ENCODE assay signal across 18 cellular contexts in the genomic region with DNA sequence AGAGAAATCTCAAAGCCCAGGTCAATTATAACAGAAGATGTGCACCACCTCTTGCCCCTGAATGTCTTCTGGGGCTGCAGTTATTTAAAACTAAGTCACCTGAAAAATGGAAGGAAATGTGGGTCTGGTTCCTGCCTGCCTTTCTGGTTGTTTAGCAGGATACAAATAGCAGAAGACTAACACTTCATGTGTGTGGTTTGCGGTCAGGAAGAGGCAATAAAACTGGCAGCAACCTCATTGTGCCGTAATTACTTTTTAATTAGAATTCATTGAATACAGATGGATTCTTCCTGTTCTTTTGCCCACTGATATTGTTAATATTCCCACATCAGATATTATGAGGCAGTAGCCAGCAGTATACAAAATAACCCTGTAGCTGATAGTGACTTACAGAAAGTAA.
DNase-seq lines count a peak whose midpoint lies in the region; ATAC-seq and TF ChIP-seq lines count a peak whose summit lies in the region.
"Had no signal": no experiment of that assay in that cellular context is flagged by ENCODE, and none has a peak within 500 bp of the region (broad histone marks: within the 10 kb centered on the region; RNA-seq: fewer than 3 reads in every experiment).

No MANE protein-coding gene starts in this region.

- H3K9me3 Mint-ChIP-seq in central memory CD8-positive, alpha-beta T cell, result no peaks in the 10 kb centered on the region
- H3K9me3 Mint-ChIP-seq: activated T-cell treated with anti-CD3 and anti-CD28 coated beads, Interleukin-2, amount 50 U/mL, for 24 hours; naive thymus-derived CD8-positive, alpha-beta T cell; T-helper 2 cell treated with Interferon-gamma antibody and Interleukin-4, amounts not matched to agents 5 μg/mL and 100 μg/mL, for 36 hours had no signal

- H3K4me3 Mint-ChIP-seq in central memory CD8-positive, alpha-beta T cell, result no peak overlapping the region
- H3K4me3 Mint-ChIP-seq: activated T-cell treated with anti-CD3 and anti-CD28 coated beads, Interleukin-2, amount 50 U/mL, for 24 hours; T-helper 2 cell treated with Interferon-gamma antibody and Interleukin-4, amounts not matched to agents 5 μg/mL and 100 μg/mL, for 36 hours had no signal

- H3K27ac Mint-ChIP-seq in central memory CD8-positive, alpha-beta T cell (ENCODE audit: low read depth), result no peak overlapping the region
- H3K27ac Mint-ChIP-seq: activated T-cell treated with anti-CD3 and anti-CD28 coated beads, Interleukin-2, amount 50 U/mL, for 24 hours; naive thymus-derived CD8-positive, alpha-beta T cell; T-helper 2 cell treated with Interferon-gamma antibody and Interleukin-4, amounts not matched to agents 5 μg/mL and 100 μg/mL, for 36 hours had no signal

- H3K4me3 ChIP-seq in spleen, result no peak overlapping the region
- H3K4me3 ChIP-seq in MG63, result no peak overlapping the region
- H3K4me3 ChIP-seq: dorsolateral prefrontal cortex, GM23248, K562, lung, uterus had no signal

- TF ChIP-seq CTCF in spleen (IDR thresholded peaks at IDR 0.05 in 8 of 11, conservative IDR thresholded peaks at IDR 0.05 in 3 of 11), result no peak

- no peaks in the 10 kb centered on the region for H3K36me3 Mint-ChIP-seq in central memory CD8-positive, alpha-beta T cell (ENCODE audit: insufficient read depth)
- H3K36me3 Mint-ChIP-seq: naive thymus-derived CD8-positive, alpha-beta T cell had no signal

- no peaks in the 10 kb centered on the region for H3K4me1 ChIP-seq in spleen
- H3K4me1 ChIP-seq: uterus had no signal

- ATAC-seq in central memory CD8-positive, alpha-beta T cell (replicated peaks; ENCODE audit: extremely low read depth, poor library complexity, severe bottlenecking), result peak; percentile 43
- no peak for ATAC-seq in GM19455 (IDR thresholded peaks at IDR 0.05; ENCODE audit: unreplicated experiment)
- ATAC-seq: K562 had no signal

- no peak for TF ChIP-seq POLR2A in spleen (IDR thresholded peaks at IDR 0.05)

- WGBS in spleen, 5 donors, result 23 to 36% (median 29%) methylated on average over 2 of the region's 2 CpGs

- no peaks in the 10 kb centered on the region for H3K27me3 ChIP-seq in spleen (replicated peaks in 1 of 7)
- H3K27me3 ChIP-seq in MG63, result no peaks in the 10 kb centered on the region
- H3K27me3 ChIP-seq: dorsolateral prefrontal cortex, uterus had no signal

- no peaks in the 10 kb centered on the region for H3K36me3 ChIP-seq in spleen
- no peaks in the 10 kb centered on the region for H3K36me3 ChIP-seq in MG63
- H3K36me3 ChIP-seq: uterus had no signal

- no peak overlapping the region for H3K27ac ChIP-seq in spleen
- H3K27ac ChIP-seq: dorsolateral prefrontal cortex, GM23248, HL-60, uterus had no signal

- H3K9me3 ChIP-seq in spleen (no peaks in the 10 kb centered on the region), MG63 (no peaks in the 10 kb centered on the region)
- H3K9me3 ChIP-seq: uterus had no signal

- DNase-seq in NCI-H146 (lab: John Stamatoyannopoulos, UW), result peak; percentile 23
- no peak for DNase-seq in NCI-H146 treated with DMSO at 0.1 percent for 48 hours (lab: John Stamatoyannopoulos, UW; ENCODE audit: unreplicated experiment)
- peak; percentile 22 for DNase-seq in KG1 (lab: John Stamatoyannopoulos, UW)
- peak; percentile 51 for DNase-seq in NCI-H748 treated with DMSO at 0.1 percent for 48 hours (lab: John Stamatoyannopoulos, UW)
- no peak for DNase-seq in central memory CD8-positive, alpha-beta T cell (ENCODE audit: low spot score in 2 of 2)
- DNase-seq in spleen, result no peak
- no peak for DNase-seq in MG63
- DNase-seq: activated CD4-positive, alpha-beta T cell treated with anti-CD3 and anti-CD28 coated beads for 4 hours; activated T-cell treated with anti-CD3 and anti-CD28 coated beads, Interleukin-2, amount 50 U/mL, for 24 hours; dorsolateral prefrontal cortex; GM23248; uterus had no signal

- no peaks in the 10 kb centered on the region for H3K27me3 Mint-ChIP-seq in central memory CD8-positive, alpha-beta T cell
- H3K27me3 Mint-ChIP-seq: activated T-cell treated with anti-CD3 and anti-CD28 coated beads, Interleukin-2, amount 50 U/mL, for 24 hours had no signal

- intact Hi-C loops in spleen (cut with DNase I; ENCODE audit: low total_unique reads), result no loop called here

- peaks cover 6% of the 10 kb centered on the region for H3K4me1 Mint-ChIP-seq in central memory CD8-positive, alpha-beta T cell

Comparison
In these comparisons a context has a peak if more than half of its experiments do, and no peak if none do; other contexts are left out.
1. DNase-seq: peak in NCI-H146 (single experiment), KG1 (single experiment) and NCI-H748 treated with DMSO at 0.1 percent for 48 hours (single experiment); none in NCI-H146 treated with DMSO at 0.1 percent for 48 hours (single experiment), central memory CD8-positive, alpha-beta T cell (0 of 2), spleen (single experiment) and MG63 (single experiment).